8 cellular contexts compared by ENCODE assay signal in the genomic region with DNA sequence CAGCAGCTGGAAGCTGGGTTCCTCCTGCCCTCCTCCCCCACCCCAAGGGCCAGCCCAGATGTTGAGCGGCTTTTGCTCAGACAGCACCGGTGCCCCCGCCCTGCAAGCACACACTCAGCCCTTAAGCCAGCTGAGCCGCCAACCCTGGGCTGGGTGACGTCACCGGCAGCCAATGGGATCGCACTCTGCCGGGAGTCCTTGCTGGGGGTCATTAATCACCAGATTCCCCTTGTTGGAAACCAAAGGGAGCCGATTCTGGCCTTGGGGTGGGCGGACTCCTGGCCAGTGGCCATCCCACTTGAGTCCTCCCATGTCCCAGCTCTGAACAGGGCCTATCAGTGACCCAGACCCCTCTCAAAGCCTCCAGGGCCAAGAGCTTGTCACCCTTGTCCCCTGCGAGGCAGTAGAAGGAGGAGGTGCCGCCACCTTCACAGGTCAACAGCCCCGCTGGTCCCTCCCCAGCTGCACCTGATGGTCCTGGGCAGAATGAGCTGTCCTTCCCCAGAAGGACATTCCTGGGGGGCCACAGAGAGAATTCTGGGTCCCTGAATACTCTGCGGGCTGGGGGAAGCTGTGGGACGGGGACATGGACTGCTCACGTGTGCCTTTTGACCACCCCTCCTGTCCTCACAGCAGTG. TPM values are rescaled to one million over a fixed set of nuclear protein-coding genes. Genes with fewer than 3 reads are reported as not detected.
DNase-seq lines count a peak whose midpoint lies in the region; ATAC-seq and TF ChIP-seq lines count a peak whose summit lies in the region.

No MANE protein-coding gene starts in this region.

- peaks cover 6% of the 10 kb centered on the region for H4K20me1 ChIP-seq in neural progenitor cell (ENCODE audit: low read depth)

- no peak for TF ChIP-seq EP300 in esophagus muscularis mucosa (IDR thresholded peaks at IDR 0.05)

- peak overlapping the region; percentile 51 to 82 (median 61) for H3K27ac ChIP-seq in esophagus muscularis mucosa (replicated peaks in 1 of 4)
- H3K27ac ChIP-seq in neural progenitor cell: no peak overlapping the region

- H3K9me3 ChIP-seq in esophagus muscularis mucosa (no peaks in the 10 kb centered on the region), neural progenitor cell (ENCODE audit: low read depth) (no peaks in the 10 kb centered on the region)

- ATAC-seq in HG02623 (IDR thresholded peaks at IDR 0.05; ENCODE audit: unreplicated experiment) (no peak), GM21529 (IDR thresholded peaks at IDR 0.05; ENCODE audit: unreplicated experiment) (no peak)

- H3K4me1 ChIP-seq in esophagus muscularis mucosa (peaks cover 42 to 82% (median 52%) of the 10 kb centered on the region in 4 donors), neural progenitor cell (peaks cover 23% of the 10 kb centered on the region)

- H3K36me3 Mint-ChIP-seq in neural progenitor cell: no peaks in the 10 kb centered on the region
- no peaks in the 10 kb centered on the region for H3K36me3 Mint-ChIP-seq in activated T-helper 2 cell treated with anti-CD3 and anti-CD28 coated beads, Interferon-gamma antibody, Interleukin-2, Interleukin-4, amounts not matched to agents 10 μg/mL and 5 μg/mL and 100 μg/mL, durations not matched to agents 14 hours and 24 hours and 36 hours (ENCODE audit: low read depth)

- no peak overlapping the region for H3K27ac Mint-ChIP-seq in neural progenitor cell
- H3K27ac Mint-ChIP-seq in activated T-helper 2 cell treated with anti-CD3 and anti-CD28 coated beads, Interferon-gamma antibody, Interleukin-2, Interleukin-4, amounts not matched to agents 10 μg/mL and 5 μg/mL and 100 μg/mL, durations not matched to agents 14 hours and 24 hours and 36 hours: no peak overlapping the region

- peak overlapping the region; percentile 73 for H3K4me2 ChIP-seq in neural progenitor cell

- no peak overlapping the region for H3K4me3 Mint-ChIP-seq in neural progenitor cell
- no peak overlapping the region for H3K4me3 Mint-ChIP-seq in activated T-helper 2 cell treated with anti-CD3 and anti-CD28 coated beads, Interferon-gamma antibody, Interleukin-2, Interleukin-4, amounts not matched to agents 10 μg/mL and 5 μg/mL and 100 μg/mL, durations not matched to agents 14 hours and 24 hours and 36 hours (ENCODE audit: low read depth)

- H3F3A ChIP-seq in neural progenitor cell (ENCODE audit: low read depth): peaks cover 1% of the 10 kb centered on the region

- H3K4me3 ChIP-seq in esophagus muscularis mucosa (peak overlapping the region in 1 of 4 donors; percentile 7), neural progenitor cell (no peak overlapping the region)

- peaks cover 5% of the 10 kb centered on the region for H3K27me3 Mint-ChIP-seq in neural progenitor cell (ENCODE audit: insufficient read depth, low read depth)
- peaks cover 5% of the 10 kb centered on the region for H3K27me3 Mint-ChIP-seq in activated T-helper 2 cell treated with anti-CD3 and anti-CD28 coated beads, Interferon-gamma antibody, Interleukin-2, Interleukin-4, amounts not matched to agents 10 μg/mL and 5 μg/mL and 100 μg/mL, durations not matched to agents 14 hours and 24 hours and 36 hours (ENCODE audit: low read depth)

- WGBS in esophagus muscularis mucosa: 24% methylated on average over 5 of the region's 16 CpGs

- intact Hi-C loops in esophagus muscularis mucosa (cut with DNase I): no loop called here
- intact Hi-C loops in activated T-helper 2 cell treated with anti-CD3 and anti-CD28 coated beads, Interferon-gamma antibody, Interleukin-2, Interleukin-4, amounts not matched to agents 10 μg/mL and 5 μg/mL and 100 μg/mL, durations not matched to agents 14 hours and 24 hours and 36 hours (cut with micrococcal nuclease): no loop called here

- H2AFZ ChIP-seq in neural progenitor cell (replicated peaks): no peak overlapping the region

- H3K27me3 ChIP-seq in esophagus muscularis mucosa (no peaks in the 10 kb centered on the region), neural progenitor cell (peaks cover 36% of the 10 kb centered on the region)

- H3K9ac ChIP-seq in neural progenitor cell: no peak overlapping the region

- peak; percentile 95 for DNase-seq in EH (ENCODE audit: low read depth)
- DNase-seq in NCI-H69 (lab: John Stamatoyannopoulos, UW): peak; percentile 95
- no peak for DNase-seq in esophagus muscularis mucosa (ENCODE audit: extremely low spot score)
- peak; percentile 90 for DNase-seq in neural progenitor cell (ENCODE audit: low spot score)
- no peak for DNase-seq in activated T-helper 2 cell treated with anti-CD3 and anti-CD28 coated beads, Interferon-gamma antibody, Interleukin-2, Interleukin-4, amounts not matched to agents 10 μg/mL and 5 μg/mL and 100 μg/mL, durations not matched to agents 14 hours and 24 hours and 36 hours (ENCODE audit: low spot score)
- no peak for DNase-seq in NOMO-1 (lab: John Stamatoyannopoulos, UW; ENCODE audit: unreplicated experiment in 2 of 2)

- no peak for TF ChIP-seq CTCF in esophagus muscularis mucosa (IDR thresholded peaks at IDR 0.05)
- no peak for TF ChIP-seq CTCF in neural progenitor cell (IDR thresholded peaks at IDR 0.05)

- H3K36me3 ChIP-seq in esophagus muscularis mucosa (peaks cover 0 to 54% (median 32%) of the 10 kb centered on the region in 4 donors), neural progenitor cell (no peaks in the 10 kb centered on the region)

- H3K4me1 Mint-ChIP-seq in neural progenitor cell: peaks cover 20% of the 10 kb centered on the region
- H3K4me1 Mint-ChIP-seq in activated T-helper 2 cell treated with anti-CD3 and anti-CD28 coated beads, Interferon-gamma antibody, Interleukin-2, Interleukin-4, amounts not matched to agents 10 μg/mL and 5 μg/mL and 100 μg/mL, durations not matched to agents 14 hours and 24 hours and 36 hours (ENCODE audit: low read depth): no peaks in the 10 kb centered on the region

- H3K9me3 Mint-ChIP-seq in neural progenitor cell: no peaks in the 10 kb centered on the region
- H3K9me3 Mint-ChIP-seq in activated T-helper 2 cell treated with anti-CD3 and anti-CD28 coated beads, Interferon-gamma antibody, Interleukin-2, Interleukin-4, amounts not matched to agents 10 μg/mL and 5 μg/mL and 100 μg/mL, durations not matched to agents 14 hours and 24 hours and 36 hours: no peaks in the 10 kb centered on the region

- TF ChIP-seq POLR2A in esophagus muscularis mucosa (IDR thresholded peaks at IDR 0.05; ENCODE audit: low read depth): no peak

- no peaks in the 10 kb centered on the region for H3K79me2 ChIP-seq in neural progenitor cell (ENCODE audit: low read depth)

RNA-seq across cellular contexts. Expression of gene DUSP8, which starts 7.4 kb away (rescaled TPM):
- 1 to 10 TPM; 2.5 to 8.5 (median 4.8) TPM for total RNA-seq in esophagus muscularis mucosa
- total RNA-seq in neural progenitor cell (ENCODE audit: low replicate concordance): 0.09 and 0.28 TPM in 2 replicates
- 1.2 and 1.8 TPM in 2 replicates for total RNA-seq in activated T-helper 2 cell treated with anti-CD3 and anti-CD28 coated beads, Interferon-gamma antibody, Interleukin-2, Interleukin-4, amounts not matched to agents 10 μg/mL and 5 μg/mL and 100 μg/mL, durations not matched to agents 14 hours and 24 hours and 36 hours

RNA-seq across cellular contexts. Expression of gene KRTAP5-1, which starts 20.4 kb away (rescaled TPM):
- not detected for total RNA-seq in esophagus muscularis mucosa
- total RNA-seq in neural progenitor cell (ENCODE audit: low replicate concordance): not detected in 2 replicates
- not detected in 2 replicates for total RNA-seq in activated T-helper 2 cell treated with anti-CD3 and anti-CD28 coated beads, Interferon-gamma antibody, Interleukin-2, Interleukin-4, amounts not matched to agents 10 μg/mL and 5 μg/mL and 100 μg/mL, durations not matched to agents 14 hours and 24 hours and 36 hours

RNA-seq across cellular contexts. Expression of gene KRTAP5-2, which starts 33.4 kb away (rescaled TPM):
- not detected for total RNA-seq in esophagus muscularis mucosa
- total RNA-seq in neural progenitor cell (ENCODE audit: low replicate concordance): not detected in 2 replicates
- total RNA-seq in activated T-helper 2 cell treated with anti-CD3 and anti-CD28 coated beads, Interferon-gamma antibody, Interleukin-2, Interleukin-4, amounts not matched to agents 10 μg/mL and 5 μg/mL and 100 μg/mL, durations not matched to agents 14 hours and 24 hours and 36 hours: not detected in 2 replicates

RNA-seq across cellular contexts. Expression of gene KRTAP5-3, which starts 43.6 kb away (rescaled TPM):
- total RNA-seq in esophagus muscularis mucosa: not detected
- not detected in 2 replicates for total RNA-seq in neural progenitor cell (ENCODE audit: low replicate concordance)
- not detected in 2 replicates for total RNA-seq in activated T-helper 2 cell treated with anti-CD3 and anti-CD28 coated beads, Interferon-gamma antibody, Interleukin-2, Interleukin-4, amounts not matched to agents 10 μg/mL and 5 μg/mL and 100 μg/mL, durations not matched to agents 14 hours and 24 hours and 36 hours

RNA-seq across cellular contexts. Expression of gene KRTAP5-4, which starts 57.3 kb away (rescaled TPM):
- not detected for total RNA-seq in esophagus muscularis mucosa
- not detected in 2 replicates for total RNA-seq in neural progenitor cell (ENCODE audit: low replicate concordance)
- total RNA-seq in activated T-helper 2 cell treated with anti-CD3 and anti-CD28 coated beads, Interferon-gamma antibody, Interleukin-2, Interleukin-4, amounts not matched to agents 10 μg/mL and 5 μg/mL and 100 μg/mL, durations not matched to agents 14 hours and 24 hours and 36 hours: not detected in 2 replicates

Comparison
In these comparisons a context has a peak if more than half of its experiments do, and no peak if none do; other contexts are left out.
1. DNase-seq: peak in EH (single experiment), NCI-H69 (single experiment) and neural progenitor cell (single experiment); none in esophagus muscularis mucosa (single experiment), activated T-helper 2 cell treated with anti-CD3 and anti-CD28 coated beads, Interferon-gamma antibody, Interleukin-2, Interleukin-4, amounts not matched to agents 10 μg/mL and 5 μg/mL and 100 μg/mL, durations not matched to agents 14 hours and 24 hours and 36 hours (single experiment) and NOMO-1 (0 of 2).